8 cellular contexts compared by ENCODE assay signal in genomic region chr16:77236063-77236511, GRCh38. TPM values are rescaled to one million over a fixed set of nuclear protein-coding genes. Genes with fewer than 3 reads are reported as not detected.
DNase-seq lines count a peak whose midpoint lies in the region; ATAC-seq and TF ChIP-seq lines count a peak whose summit lies in the region.

No MANE protein-coding gene starts in this region.

- ATAC-seq in HG02571 (IDR thresholded peaks at IDR 0.05; ENCODE audit: unreplicated experiment) = peak; percentile 97

- H3F3A ChIP-seq in SK-N-SH (replicated peaks; ENCODE audit: insufficient read depth) = no peaks in the 10 kb centered on the region

- no peaks in the 10 kb centered on the region; a peak in 1 of 4 replicates for H3K4me1 ChIP-seq in SK-N-SH (ENCODE audit: control insufficient read depth in 1 of 2, insufficient read depth in 2 of 2, low read depth in 1 of 2, low read length in 1 of 2)

- peak; percentile 88 for DNase-seq in GM12865 (ENCODE audit: low read depth)
- peak; percentile 91 for DNase-seq in NAMALWA (ENCODE audit: low spot score)
- DNase-seq in SK-N-SH = peak; percentile 82
- DNase-seq in activated naive CD4-positive, alpha-beta T cell treated with anti-CD3 and anti-CD28 coated beads, Interleukin-2, amount 10 ng/mL, durations not matched to agents 7 days and 5 days = peak; percentile 92
- peak; percentile 71 to 96 (median 91) for DNase-seq in head of caudate nucleus
- peak; percentile 89 for DNase-seq in progenitor cell of endocrine pancreas (ENCODE audit: low spot score, unreplicated experiment)
- peak; percentile 88 for DNase-seq in ureter (ENCODE audit: low spot score)

- peak; percentile 99 for TF ChIP-seq CTCF in GM12865 (IDR thresholded peaks at IDR 0.05; ENCODE audit: insufficient read depth, low read depth, low read length, missing control alignments)
- peak; percentile 99 for TF ChIP-seq CTCF in SK-N-SH (IDR thresholded peaks at IDR 0.05)
- peak; percentile 100 for TF ChIP-seq CTCF in progenitor cell of endocrine pancreas (IDR thresholded peaks at IDR 0.05; ENCODE audit: unreplicated experiment)

- H3K4me3 ChIP-seq in GM12865 (ENCODE audit: low read depth, low read length) (no peak overlapping the region), SK-N-SH (ENCODE audit: low read depth in 2 of 2, low read length in 1 of 2) (peak overlapping the region; percentile 21 to 47; a peak in 2 of 4 replicates)

- H3K4me2 ChIP-seq in SK-N-SH = peak overlapping the region; percentile 80; the same call in 1 of the 2 replicates

- H2AFZ ChIP-seq in SK-N-SH (ENCODE audit: low read depth) = peak overlapping the region; percentile 89

- H3K79me2 ChIP-seq in SK-N-SH (ENCODE audit: insufficient read depth) = no peaks in the 10 kb centered on the region

- peaks cover 3% of the 10 kb centered on the region for H3K4me1 Mint-ChIP-seq in activated naive CD4-positive, alpha-beta T cell treated with anti-CD3 and anti-CD28 coated beads, Interleukin-2, amount 10 ng/mL, durations not matched to agents 7 days and 5 days
- peaks cover 15% of the 10 kb centered on the region for H3K4me1 Mint-ChIP-seq in progenitor cell of endocrine pancreas (ENCODE audit: low read depth)

- H3K36me3 ChIP-seq in SK-N-SH (replicated peaks in 1 of 2; ENCODE audit: control insufficient read depth in 1 of 2, insufficient read depth in 2 of 2, low read length in 1 of 2) = no peaks in the 10 kb centered on the region

- no peak overlapping the region for H3K4me3 Mint-ChIP-seq in activated naive CD4-positive, alpha-beta T cell treated with anti-CD3 and anti-CD28 coated beads, Interleukin-2, amount 10 ng/mL, durations not matched to agents 7 days and 5 days
- H3K4me3 Mint-ChIP-seq in progenitor cell of endocrine pancreas (ENCODE audit: low read depth) = peak overlapping the region; percentile 9

- no peaks in the 10 kb centered on the region for H3K9me3 ChIP-seq in SK-N-SH

- no peak for TF ChIP-seq EP300 in SK-N-SH (IDR thresholded peaks at IDR 0.05; ENCODE audit: borderline replicate concordance in 1 of 2, low read depth in 1 of 2, low read length in 1 of 2)

- POLR2A ChIA-PET in SK-N-SH (lab: Yijun Ruan, JAX) = no interaction called here

- CTCF ChIA-PET in SK-N-SH (lab: Yijun Ruan, JAX) = interaction anchor here (0.6 to 8.8 kb wide), 41 partner anchors 8 to 864 kb away, joined by 3 to 317 read pairs (median 4); partner anchors contain the start of gene WWOX
- CTCF ChIA-PET in activated naive CD4-positive, alpha-beta T cell treated with anti-CD3 and anti-CD28 coated beads, Interleukin-2, amount 10 ng/mL, durations not matched to agents 7 days and 5 days (lab: Charles Lee) = interaction anchor here (0.6 to 6.8 kb wide), 10 partner anchors 8 to 368 kb away, joined by 3 to 104 read pairs (median 4); no protein-coding TSS in a partner anchor

- H3K36me3 Mint-ChIP-seq in activated naive CD4-positive, alpha-beta T cell treated with anti-CD3 and anti-CD28 coated beads, Interleukin-2, amount 10 ng/mL, durations not matched to agents 7 days and 5 days = no peaks in the 10 kb centered on the region
- H3K36me3 Mint-ChIP-seq in progenitor cell of endocrine pancreas (ENCODE audit: insufficient read depth) = no peaks in the 10 kb centered on the region

- H3K9me2 ChIP-seq in SK-N-SH = no peaks in the 10 kb centered on the region

- no peak overlapping the region for H3K9ac ChIP-seq in SK-N-SH

- H3K9me3 Mint-ChIP-seq in activated naive CD4-positive, alpha-beta T cell treated with anti-CD3 and anti-CD28 coated beads, Interleukin-2, amount 10 ng/mL, durations not matched to agents 7 days and 5 days = no peaks in the 10 kb centered on the region
- no peaks in the 10 kb centered on the region for H3K9me3 Mint-ChIP-seq in progenitor cell of endocrine pancreas (ENCODE audit: low read depth)

- no peaks in the 10 kb centered on the region for H4K20me1 ChIP-seq in SK-N-SH (ENCODE audit: insufficient read depth)

- H3K27ac ChIP-seq in SK-N-SH (ENCODE audit: low read depth in 2 of 2, low read length in 1 of 2) = no peak overlapping the region

- H3K27me3 Mint-ChIP-seq in activated naive CD4-positive, alpha-beta T cell treated with anti-CD3 and anti-CD28 coated beads, Interleukin-2, amount 10 ng/mL, durations not matched to agents 7 days and 5 days = peaks cover 6% of the 10 kb centered on the region
- H3K27me3 Mint-ChIP-seq in progenitor cell of endocrine pancreas = peaks cover 24% of the 10 kb centered on the region

- no peak overlapping the region for H3K27ac Mint-ChIP-seq in activated naive CD4-positive, alpha-beta T cell treated with anti-CD3 and anti-CD28 coated beads, Interleukin-2, amount 10 ng/mL, durations not matched to agents 7 days and 5 days
- H3K27ac Mint-ChIP-seq in progenitor cell of endocrine pancreas = no peak overlapping the region

- no peaks in the 10 kb centered on the region for H3K27me3 ChIP-seq in SK-N-SH (ENCODE audit: insufficient read depth)

- intact Hi-C loops in head of caudate nucleus (cut with DNase I) = loop anchor here (5.0 kb wide), 1 partner anchor 346 kb away; no protein-coding TSS in a partner anchor

- peak; percentile 100 for TF ChIP-seq RAD21 in SK-N-SH (IDR thresholded peaks at IDR 0.05; ENCODE audit: low read length)

- WGBS in SK-N-SH (ENCODE audit: low lambda C conversion rate) = 0% methylated on average over 9 of the region's 21 CpGs

TF ChIP-seq in SK-N-SH, 30 proteins besides CTCF, POLR2A, EP300 and RAD21:
- TF ChIP-seq CHD2 (IDR thresholded peaks at IDR 0.05; ENCODE audit: low read length, partially characterized antibody) (peak; percentile 74), RCOR1 (IDR thresholded peaks at IDR 0.05; ENCODE audit: low read length) (peak; percentile 51; the same call in 1 of the 2 replicates), SMC3 (IDR thresholded peaks at IDR 0.05; ENCODE audit: low read depth, low read length) (peak; percentile 100), FOXM1 (IDR thresholded peaks at IDR 0.05; ENCODE audit: low read depth) (0 out of 2 replicates have a peak, but pooled peaks have one; percentile 25), YY1 (IDR thresholded peaks at IDR 0.05; ENCODE audit: low read depth) (0 out of 2 replicates have a peak, but pooled peaks have one; percentile 23), RFX5 (IDR thresholded peaks at IDR 0.05; ENCODE audit: low read length) (0 out of 2 replicates have a peak, but pooled peaks have one; percentile 16), NRF1 (IDR thresholded peaks at IDR 0.05; ENCODE audit: low read depth, low read length) (peak; percentile 33; the same call in 1 of the 2 replicates), NFIC (IDR thresholded peaks at IDR 0.05; ENCODE audit: borderline replicate concordance) (no peak), REST (IDR thresholded peaks at IDR 0.05; ENCODE audit: low read depth, low read length) (no peak), PBX3 (IDR thresholded peaks at IDR 0.05) (no peak)

RNA-seq across cellular contexts. Expression of gene SYCE1L, which starts 36.9 kb away (rescaled TPM):
- polyA plus RNA-seq in SK-N-SH (2012; rRNA removed) = 1.4 and 3.5 TPM in 2 replicates
- 1.7 and 1.9 TPM in 2 replicates for polyA plus RNA-seq in SK-N-SH (2012; cell fraction: cytosol; rRNA removed)
- 5.3 and 8.8 TPM in 2 replicates for polyA plus RNA-seq in SK-N-SH (2012; cell fraction: nucleus; rRNA removed)
- total RNA-seq in progenitor cell of endocrine pancreas (25.6 and 27.2 TPM in 2 replicates), ureter (7.5 TPM)

RNA-seq across cellular contexts. Expression of gene MON1B, which starts 45.1 kb away (rescaled TPM):
- 13.5 and 16.9 TPM in 2 replicates for polyA plus RNA-seq in SK-N-SH (2012; rRNA removed)
- polyA plus RNA-seq in SK-N-SH (2012; cell fraction: cytosol; rRNA removed) = 8.0 and 10.4 TPM in 2 replicates
- polyA plus RNA-seq in SK-N-SH (2012; cell fraction: nucleus; rRNA removed) = 45.0 and 54.1 TPM in 2 replicates
- 55.0 and 55.4 TPM in 2 replicates for total RNA-seq in progenitor cell of endocrine pancreas
- total RNA-seq in ureter = 58.7 TPM
